ENCODE assay signal across 11 cellular contexts in the genomic region with DNA sequence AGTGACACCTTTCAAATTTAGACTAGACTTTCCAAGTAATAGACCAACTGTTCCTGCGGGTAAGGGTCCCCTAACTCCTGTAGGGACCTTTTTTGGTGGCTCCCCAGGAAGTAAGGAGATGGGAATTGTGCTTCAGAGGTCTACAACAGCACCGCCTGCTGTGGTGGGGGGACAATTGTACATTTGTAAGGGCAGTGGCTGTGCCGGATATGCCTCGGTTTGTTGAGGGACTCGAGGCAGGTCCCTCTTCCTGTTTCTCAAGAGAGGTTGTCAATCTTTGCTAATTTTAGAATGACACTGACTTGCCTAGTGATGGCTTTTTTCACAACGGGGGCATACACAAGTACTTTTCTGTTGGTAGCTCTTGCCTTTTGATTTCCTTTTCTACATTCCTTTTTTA. TPM values are rescaled to one million over a fixed set of nuclear protein-coding genes. Genes with fewer than 3 reads are reported as not detected.
A peak's percentile ranks its signal among the peaks of the same experiment; 100 is the strongest.
DNase-seq lines count a peak whose midpoint lies in the region; ATAC-seq and TF ChIP-seq lines count a peak whose summit lies in the region.
"Had no signal": no experiment of that assay in that cellular context is flagged by ENCODE, and none has a peak within 500 bp of the region (broad histone marks: within the 10 kb centered on the region; RNA-seq: fewer than 3 reads in every experiment).

No MANE protein-coding gene starts in this region.

- H3K27ac ChIP-seq in A673 (ENCODE audit: low read depth, low read length, poor library complexity, severe bottlenecking), result no peak overlapping the region
- H3K27ac ChIP-seq in ovary, result no peak overlapping the region
- H3K27ac ChIP-seq: cardiac muscle cell had no signal

- H3K36me3 ChIP-seq in A673 (ENCODE audit: insufficient read depth, low read length, poor library complexity, severe bottlenecking), result no peaks in the 10 kb centered on the region
- no peaks in the 10 kb centered on the region for H3K36me3 ChIP-seq in Loucy (ENCODE audit: insufficient read depth, low read length)
- H3K36me3 ChIP-seq in ovary, result no peaks in the 10 kb centered on the region
- H3K36me3 ChIP-seq: cardiac muscle cell had no signal

- H3K36me3 Mint-ChIP-seq in activated T-helper 1 cell treated with anti-CD3 and anti-CD28 coated beads, Interleukin-12 subunit alpha, Interleukin-12 subunit beta, Interleukin-2, Interleukin-4 antibody, amounts not matched to agents 30 ng/mL and 10 ng/mL and 1 ng/mL, durations not matched to agents 14 hours and 24 hours and 36 hours (ENCODE audit: low read depth), result no peaks in the 10 kb centered on the region

- H3K9me3 Mint-ChIP-seq in activated T-helper 1 cell treated with anti-CD3 and anti-CD28 coated beads, Interleukin-12 subunit alpha, Interleukin-12 subunit beta, Interleukin-2, Interleukin-4 antibody, amounts not matched to agents 30 ng/mL and 10 ng/mL and 1 ng/mL, durations not matched to agents 14 hours and 24 hours and 36 hours, result no peaks in the 10 kb centered on the region
- H3K9me3 Mint-ChIP-seq: activated T-helper 2 cell treated with anti-CD3 and anti-CD28 coated beads, Interferon-gamma antibody, Interleukin-2, Interleukin-4, amounts not matched to agents 10 μg/mL and 5 μg/mL and 100 μg/mL, durations not matched to agents 14 hours and 24 hours and 36 hours had no signal

- WGBS in ovary, 3 donors, result 86 to 90% (median 87%) methylated on average over 6 of the region's 6 CpGs

- H3K4me3 ChIP-seq in A673 (ENCODE audit: low read depth, low read length, poor library complexity, severe bottlenecking) (no peak overlapping the region), Loucy (ENCODE audit: low read length, poor library complexity, severe bottlenecking) (no peak overlapping the region), ovary (no peak overlapping the region)
- H3K4me3 ChIP-seq: cardiac muscle cell had no signal

- peak overlapping the region; percentile 66; the same call in 1 of the 2 replicates for H2AFZ ChIP-seq in Loucy (ENCODE audit: low read length)

- H3K9me2 ChIP-seq in Loucy (replicated peaks; ENCODE audit: low read depth, low read length), result no peaks in the 10 kb centered on the region

- intact Hi-C loops in A673 (cut with micrococcal nuclease; ENCODE audit: unreplicated experiment), result no loop called here
- intact Hi-C loops in activated T-helper 1 cell treated with anti-CD3 and anti-CD28 coated beads, Interleukin-12 subunit alpha, Interleukin-12 subunit beta, Interleukin-2, Interleukin-4 antibody, amounts not matched to agents 30 ng/mL and 10 ng/mL and 1 ng/mL, durations not matched to agents 14 hours and 24 hours and 36 hours (cut with micrococcal nuclease), result no loop called here
- intact Hi-C loops in ovary (cut with DNase I), result no loop called here

- no peaks in the 10 kb centered on the region for H3K79me2 ChIP-seq in Loucy (ENCODE audit: insufficient read depth, low read length)

- H3K27me3 Mint-ChIP-seq in activated T-helper 1 cell treated with anti-CD3 and anti-CD28 coated beads, Interleukin-12 subunit alpha, Interleukin-12 subunit beta, Interleukin-2, Interleukin-4 antibody, amounts not matched to agents 30 ng/mL and 10 ng/mL and 1 ng/mL, durations not matched to agents 14 hours and 24 hours and 36 hours (ENCODE audit: insufficient read depth), result peaks cover 8% of the 10 kb centered on the region

- no peaks in the 10 kb centered on the region for H3F3A ChIP-seq in Loucy (ENCODE audit: low read depth)

- peak overlapping the region; percentile 26 for H3K27ac Mint-ChIP-seq in activated T-helper 1 cell treated with anti-CD3 and anti-CD28 coated beads, Interleukin-12 subunit alpha, Interleukin-12 subunit beta, Interleukin-2, Interleukin-4 antibody, amounts not matched to agents 30 ng/mL and 10 ng/mL and 1 ng/mL, durations not matched to agents 14 hours and 24 hours and 36 hours
- H3K27ac Mint-ChIP-seq: activated T-helper 2 cell treated with anti-CD3 and anti-CD28 coated beads, Interferon-gamma antibody, Interleukin-2, Interleukin-4, amounts not matched to agents 10 μg/mL and 5 μg/mL and 100 μg/mL, durations not matched to agents 14 hours and 24 hours and 36 hours had no signal

- TF ChIP-seq POLR2A in ovary (IDR thresholded peaks at IDR 0.05), result no peak

- H3K9me3 ChIP-seq in A673 (ENCODE audit: low read depth, low read length, poor library complexity, severe bottlenecking) (no peaks in the 10 kb centered on the region), Loucy (ENCODE audit: insufficient read depth, low read depth, low read length) (no peaks in the 10 kb centered on the region), ovary (no peaks in the 10 kb centered on the region)

- H3K4me3 Mint-ChIP-seq in activated T-helper 1 cell treated with anti-CD3 and anti-CD28 coated beads, Interleukin-12 subunit alpha, Interleukin-12 subunit beta, Interleukin-2, Interleukin-4 antibody, amounts not matched to agents 30 ng/mL and 10 ng/mL and 1 ng/mL, durations not matched to agents 14 hours and 24 hours and 36 hours, result no peak overlapping the region

- H4K20me1 ChIP-seq in Loucy (ENCODE audit: insufficient read depth, low read length, poor library complexity, severe bottlenecking), result no peaks in the 10 kb centered on the region

- peak; percentile 92 for ATAC-seq in GM18868 (IDR thresholded peaks at IDR 0.05; ENCODE audit: unreplicated experiment)

- TF ChIP-seq EP300 in ovary (IDR thresholded peaks at IDR 0.05), result no peak

- BruUV-seq in A673 (replicated peaks; lab: Mats Ljungman, UMichigan), result no TSS peak

- H3K27me3 ChIP-seq in A673 (replicated peaks; ENCODE audit: insufficient read depth, low read depth, low read length, poor library complexity) (no peaks in the 10 kb centered on the region), Loucy (ENCODE audit: insufficient read depth, low read length, poor library complexity, severe bottlenecking) (no peaks in the 10 kb centered on the region), ovary (no peaks in the 10 kb centered on the region)
- H3K27me3 ChIP-seq: cardiac muscle cell had no signal

- H3K9ac ChIP-seq in Loucy (ENCODE audit: low read depth, low read length, poor library complexity, severe bottlenecking), result no peak overlapping the region

- peak; percentile 67 for DNase-seq in A673 (ENCODE audit: low spot score)
- no peak for DNase-seq in activated T-helper 1 cell treated with anti-CD3 and anti-CD28 coated beads, Interleukin-12 subunit alpha, Interleukin-12 subunit beta, Interleukin-2, Interleukin-4 antibody, amounts not matched to agents 30 ng/mL and 10 ng/mL and 1 ng/mL, durations not matched to agents 14 hours and 24 hours and 36 hours (ENCODE audit: low spot score)
- no peak for DNase-seq in GM19240 (ENCODE audit: insufficient read length, low spot score)
- no peak for DNase-seq in stimulated activated CD8-positive, alpha-beta memory T cell treated with anti-CD3 and anti-CD28 coated beads, Interleukin-4, amount 100 ng/mL, for 48 hours
- DNase-seq in ovary, result no peak
- DNase-seq in NCI-H524 treated with DMSO at 0.1 percent for 48 hours (lab: John Stamatoyannopoulos, UW), result no peak
- DNase-seq: NCI-H2171 had no signal

- no peak for TF ChIP-seq CTCF in A673 (conservative IDR thresholded peaks at IDR 0.05; ENCODE audit: low read depth, low read length)
- no peak for TF ChIP-seq CTCF in Loucy (conservative IDR thresholded peaks at IDR 0.05; ENCODE audit: low read length)
- no peak for TF ChIP-seq CTCF in ovary (IDR thresholded peaks at IDR 0.05)

- POLR2A ChIA-PET in A673 (lab: Charles Lee; ENCODE audit: low non-redundant PET), result no interaction called here

- no peak overlapping the region for H3K4me2 ChIP-seq in Loucy (ENCODE audit: low read depth, low read length, poor library complexity, severe bottlenecking)

- CTCF ChIA-PET in A673 (lab: Charles Lee), result interaction anchor here (1.4 kb wide), 1 partner anchor 16 kb away, joined by 3 read pairs; a partner anchor contains a TSS

- peaks cover 20% of the 10 kb centered on the region for H3K4me1 Mint-ChIP-seq in activated T-helper 1 cell treated with anti-CD3 and anti-CD28 coated beads, Interleukin-12 subunit alpha, Interleukin-12 subunit beta, Interleukin-2, Interleukin-4 antibody, amounts not matched to agents 30 ng/mL and 10 ng/mL and 1 ng/mL, durations not matched to agents 14 hours and 24 hours and 36 hours (ENCODE audit: low read depth)

- H3K4me1 ChIP-seq in A673 (ENCODE audit: insufficient read depth, low read length, poor library complexity, severe bottlenecking) (no peaks in the 10 kb centered on the region), Loucy (ENCODE audit: insufficient read depth, low read length, poor library complexity, severe bottlenecking) (no peaks in the 10 kb centered on the region), ovary (ENCODE audit: insufficient read depth) (no peaks in the 10 kb centered on the region)

RNA-seq across cellular contexts. Expression of a gene that starts 15.5 kb away (rescaled TPM):
- total RNA-seq in A673 (2021) (5.5 and 6.7 TPM in 2 replicates), ovary (100 to 1,000 TPM in 1 of 7 donors, 10 to 100 TPM in 6; 33.0 to 106 (median 50.8) TPM)
- 12.1 and 12.7 TPM in 2 replicates for total RNA-seq in activated T-helper 1 cell treated with anti-CD3 and anti-CD28 coated beads, Interleukin-12 subunit alpha, Interleukin-12 subunit beta, Interleukin-2, Interleukin-4 antibody, amounts not matched to agents 30 ng/mL and 10 ng/mL and 1 ng/mL, durations not matched to agents 14 hours and 24 hours and 36 hours
- 100 to 1,000 TPM in 1 of 2 donors, 10 to 100 TPM in 1; 85.8 to 106 TPM for polyA plus RNA-seq in ovary

RNA-seq across cellular contexts. Expression of a gene that starts 15.9 kb away (rescaled TPM):
- total RNA-seq in A673 (2021) (8.8 and 11.3 TPM in 2 replicates), ovary (10 to 100 TPM; 14.1 to 33.0 (median 27.0) TPM)
- total RNA-seq in activated T-helper 1 cell treated with anti-CD3 and anti-CD28 coated beads, Interleukin-12 subunit alpha, Interleukin-12 subunit beta, Interleukin-2, Interleukin-4 antibody, amounts not matched to agents 30 ng/mL and 10 ng/mL and 1 ng/mL, durations not matched to agents 14 hours and 24 hours and 36 hours, result 13.9 and 14.6 TPM in 2 replicates
- polyA plus RNA-seq in ovary, result 10 to 100 TPM; 36.6 to 44.6 TPM
